ENCODE assay signal across 9 cellular contexts in genomic region chr11:45919276-45919675, GRCh38. TPM values are rescaled to one million over a fixed set of nuclear protein-coding genes. Genes with fewer than 3 reads are reported as not detected.
A peak's percentile ranks its signal among the peaks of the same experiment; 100 is the strongest.
DNase-seq lines count a peak whose midpoint lies in the region; ATAC-seq and TF ChIP-seq lines count a peak whose summit lies in the region.
"Had no signal": no experiment of that assay in that cellular context is flagged by ENCODE, and none has a peak within 500 bp of the region (broad histone marks: within the 10 kb centered on the region; RNA-seq: fewer than 3 reads in every experiment).

No MANE protein-coding gene starts in this region.

- POLR2A ChIA-PET in naive thymus-derived CD4-positive, alpha-beta T cell (lab: Charles Lee), result interaction anchor here (0.9 to 2.7 kb wide), 2 partner anchors 10 to 184 kb away, joined by 3 to 26 read pairs; no protein-coding TSS in a partner anchor

- no peak for ATAC-seq in naive thymus-derived CD4-positive, alpha-beta T cell
- ATAC-seq in HG02610 (IDR thresholded peaks at IDR 0.05; ENCODE audit: unreplicated experiment), result no peak

- no peaks in the 10 kb centered on the region for H3K79me1 ChIP-seq in H9 (ENCODE audit: insufficient read depth, low read depth, low read length, poor library complexity, severe bottlenecking)

- no peaks in the 10 kb centered on the region; the same call in 1 of the 2 replicates for H3K27me3 Mint-ChIP-seq in H9 (ENCODE audit: low read depth)
- H3K27me3 Mint-ChIP-seq in activated naive CD8-positive, alpha-beta T cell treated with anti-CD3 and anti-CD28 coated beads for 36 hours, result peaks cover 4% of the 10 kb centered on the region
- H3K27me3 Mint-ChIP-seq in naive thymus-derived CD4-positive, alpha-beta T cell, result peaks cover 0 to 22% (median 4%) of the 10 kb centered on the region in 5 donors

- no peaks in the 10 kb centered on the region; the same call in 1 of the 2 replicates for H3K27me3 ChIP-seq in H9 (ENCODE audit: insufficient read depth, low read length)
- H3K27me3 ChIP-seq in naive thymus-derived CD4-positive, alpha-beta T cell (ENCODE audit: control insufficient read depth in 2 of 2, insufficient read depth in 2 of 2, low read length in 2 of 2), result no peaks in the 10 kb centered on the region

- H2BK5ac ChIP-seq in H9 (ENCODE audit: insufficient read length, low read length), result no peak overlapping the region

- peaks cover 6 to 23% (median 15%) of the 10 kb centered on the region in 3 experiments for H3K36me3 Mint-ChIP-seq in H9 (ENCODE audit: insufficient read depth in 1 of 3, low read depth in 3 of 3)
- peaks cover 5% of the 10 kb centered on the region for H3K36me3 Mint-ChIP-seq in activated naive CD8-positive, alpha-beta T cell treated with anti-CD3 and anti-CD28 coated beads for 36 hours
- peaks cover 0 to 9% (median 0%) of the 10 kb centered on the region in 5 donors for H3K36me3 Mint-ChIP-seq in naive thymus-derived CD4-positive, alpha-beta T cell

- no peak overlapping the region for H3K9ac ChIP-seq in H9 (ENCODE audit: extremely low read depth, insufficient read length, low read length)

- H3K14ac ChIP-seq in H9 (ENCODE audit: insufficient read depth, low read length), result no peak overlapping the region

- no peaks in the 10 kb centered on the region; the same call in 1 of the 2 replicates for H3K79me2 ChIP-seq in H9 (ENCODE audit: insufficient read depth, low read length)

- peak overlapping the region in 1 of 2 experiments; percentile 96; a peak in 3 of 5 replicates for H3K4me3 Mint-ChIP-seq in H9
- peak overlapping the region; percentile 91 for H3K4me3 Mint-ChIP-seq in activated naive CD8-positive, alpha-beta T cell treated with anti-CD3 and anti-CD28 coated beads for 36 hours
- H3K4me3 Mint-ChIP-seq in naive thymus-derived CD4-positive, alpha-beta T cell, result peak overlapping the region; percentile 86 to 98 (median 96)

- H3K23me2 ChIP-seq in H9 (ENCODE audit: insufficient read length, low read depth, low read length, poor library complexity, severe bottlenecking), result peaks cover 8% of the 10 kb centered on the region

- no peak overlapping the region for H2BK12ac ChIP-seq in H9 (ENCODE audit: insufficient read length, low read depth, low read length)

- no peak overlapping the region for H3K4ac ChIP-seq in H9 (ENCODE audit: low read depth, low read length)

- H3T11ph ChIP-seq in H9 (ENCODE audit: low read length), result no peak overlapping the region

- no peak overlapping the region for H2AFZ ChIP-seq in H9 (ENCODE audit: low read length)

- H3K27ac ChIP-seq in 22Rv1 (peak overlapping the region; percentile 90), H9 (ENCODE audit: insufficient read length, low read depth, low read length) (no peak overlapping the region)
- H3K27ac ChIP-seq in naive thymus-derived CD4-positive, alpha-beta T cell (ENCODE audit: low read depth, low read length), result peak overlapping the region; percentile 87

- no peak overlapping the region for H3K23ac ChIP-seq in H9 (ENCODE audit: insufficient read length, low read depth, low read length)

- H3K4me1 ChIP-seq in H9 (ENCODE audit: insufficient read depth, low read length), result no peaks in the 10 kb centered on the region
- H3K4me1 ChIP-seq in naive thymus-derived CD4-positive, alpha-beta T cell (ENCODE audit: control insufficient read depth in 2 of 2, insufficient read depth in 2 of 2, low read length in 2 of 2), result peaks cover 24 to 36% of the 10 kb centered on the region in 2 donors

- H4K5ac ChIP-seq in H9 (ENCODE audit: insufficient read length, low read depth, low read length), result no peak overlapping the region

- H4K20me1 ChIP-seq in H9 (ENCODE audit: control insufficient read depth, insufficient read depth, insufficient read length), result no peaks in the 10 kb centered on the region

- no peak for DNase-seq in H9
- DNase-seq in activated naive CD8-positive, alpha-beta T cell treated with anti-CD3 and anti-CD28 coated beads for 36 hours, result no peak
- DNase-seq in naive thymus-derived CD4-positive, alpha-beta T cell, result peak in 1 of 9 donors; percentile 7
- DNase-seq in DMS 273 (lab: John Stamatoyannopoulos, UW; ENCODE audit: unreplicated experiment), result no peak
- no peak for DNase-seq in inferior parietal cortex (ENCODE audit: extremely low spot score)
- no peak for DNase-seq in stimulated activated CD4-positive, alpha-beta T cell treated with anti-CD3 and anti-CD28 coated beads, Interleukin-15, amount 100 ng/mL, for 24 hours

- no peak overlapping the region for H2BK15ac ChIP-seq in H9 (ENCODE audit: low read depth, low read length)

- H3K27ac Mint-ChIP-seq in H9, result peak overlapping the region in 2 of 3 experiments; percentile 65 to 96; a peak in 1 of 7 replicates
- no peak overlapping the region for H3K27ac Mint-ChIP-seq in activated naive CD8-positive, alpha-beta T cell treated with anti-CD3 and anti-CD28 coated beads for 36 hours
- peak overlapping the region in 7 of 9 donors; percentile 45 to 99 (median 91) for H3K27ac Mint-ChIP-seq in naive thymus-derived CD4-positive, alpha-beta T cell

- H3K9me3 ChIP-seq in H9 (ENCODE audit: control insufficient read depth, low read depth, low read length), result no peaks in the 10 kb centered on the region
- H3K9me3 ChIP-seq in naive thymus-derived CD4-positive, alpha-beta T cell (ENCODE audit: control insufficient read depth in 2 of 3, low read length in 3 of 3), result no peaks in the 10 kb centered on the region

- H3K56ac ChIP-seq in H9 (ENCODE audit: insufficient read length, low read depth, low read length), result no peak overlapping the region

- WGBS in H9 (ENCODE audit: extremely low coverage, insufficient read length, low lambda C conversion rate), result no CpG with 5 or more reads among the region's 4 CpGs

- intact Hi-C loops in naive thymus-derived CD4-positive, alpha-beta T cell (cut with micrococcal nuclease), result loop anchor here (2.0 to 5.0 kb wide), 8 partner anchors 202 to 1633 kb away; partner anchors contain the start of genes ATG13 (in 2 of the 2), HARBI1 (in 2 of the 2), ARFGAP2 (in 1 of the 2) and ARHGAP1 (in 1 of the 2)

- no peak for TF ChIP-seq CTCF in 22Rv1 (IDR thresholded peaks at IDR 0.05)
- no peak for TF ChIP-seq CTCF in H9 (conservative IDR thresholded peaks at IDR 0.05)

- no peak overlapping the region for H4K91ac ChIP-seq in H9 (ENCODE audit: insufficient read length, low read depth, low read length)

- no peak overlapping the region for H2BK120ac ChIP-seq in H9 (ENCODE audit: low read depth, low read length, poor library complexity, severe bottlenecking)

- H3K4me1 Mint-ChIP-seq in H9, result peaks cover 32 to 45% of the 10 kb centered on the region in 2 experiments
- peaks cover 17% of the 10 kb centered on the region for H3K4me1 Mint-ChIP-seq in activated naive CD8-positive, alpha-beta T cell treated with anti-CD3 and anti-CD28 coated beads for 36 hours
- peaks cover 36 to 66% (median 53%) of the 10 kb centered on the region in 7 donors for H3K4me1 Mint-ChIP-seq in naive thymus-derived CD4-positive, alpha-beta T cell

- CTCF ChIA-PET in naive thymus-derived CD4-positive, alpha-beta T cell (lab: Charles Lee), result no interaction called here

- no peaks in the 10 kb centered on the region; a peak in 1 of 5 replicates for H3K9me3 Mint-ChIP-seq in H9
- no peaks in the 10 kb centered on the region for H3K9me3 Mint-ChIP-seq in activated naive CD8-positive, alpha-beta T cell treated with anti-CD3 and anti-CD28 coated beads for 36 hours
- H3K9me3 Mint-ChIP-seq in naive thymus-derived CD4-positive, alpha-beta T cell, result peaks cover 0 to 3% (median 0%) of the 10 kb centered on the region in 11 donors

- no peak overlapping the region for H4K8ac ChIP-seq in H9 (replicated peaks; ENCODE audit: insufficient read length, low read depth, low read length)

- H3K4me3 ChIP-seq in naive thymus-derived CD4-positive, alpha-beta T cell (ENCODE audit: low read length), result no peak overlapping the region

- no peak overlapping the region for H3K18ac ChIP-seq in H9 (ENCODE audit: insufficient read length, low read depth, low read length)

- no peak overlapping the region for H3K4me2 ChIP-seq in H9 (ENCODE audit: insufficient read depth, insufficient read length, low read length)

- H3K36me3 ChIP-seq in naive thymus-derived CD4-positive, alpha-beta T cell (ENCODE audit: control insufficient read depth in 2 of 3, insufficient read depth in 3 of 3, low read length in 3 of 3), result peaks cover 5 to 18% (median 9%) of the 10 kb centered on the region in 3 experiments

- H2BK20ac ChIP-seq in H9 (ENCODE audit: low read depth, low read length, poor library complexity, severe bottlenecking), result no peak overlapping the region

- H2AK5ac ChIP-seq in H9 (ENCODE audit: insufficient read length, low read length), result no peak overlapping the region

RNA-seq across cellular contexts. Expression of gene PEX16, which starts 1.6 kb away (rescaled TPM):
- 28.6 and 30.8 TPM in 2 replicates for total RNA-seq in H9 (2021)
- 10 to 100 TPM; 34.8 to 43.5 TPM for total RNA-seq in activated naive CD8-positive, alpha-beta T cell treated with anti-CD3 and anti-CD28 coated beads for 36 hours
- total RNA-seq in naive thymus-derived CD4-positive, alpha-beta T cell, result 10 to 100 TPM; 48.2 to 64.3 (median 58.1) TPM
- polyA plus RNA-seq in naive thymus-derived CD4-positive, alpha-beta T cell, result 10 to 100 TPM; 52.9 to 56.7 TPM

RNA-seq across cellular contexts. Expression of gene LARGE2, which starts 3.2 kb away (rescaled TPM):
- 95.6 and 108 TPM in 2 replicates for total RNA-seq in H9 (2021)
- 1 to 10 TPM; 1.2 to 1.5 TPM for total RNA-seq in activated naive CD8-positive, alpha-beta T cell treated with anti-CD3 and anti-CD28 coated beads for 36 hours
- total RNA-seq in naive thymus-derived CD4-positive, alpha-beta T cell, result 1 to 10 TPM in 4 of 5 experiments, not detected in 1; 1.2 to 4.8 (median 3.2) TPM
- polyA plus RNA-seq in naive thymus-derived CD4-positive, alpha-beta T cell, result under 1 TPM; 0.24 to 0.77 TPM
- total RNA-seq: dermis microvascular lymphatic vessel endothelial cell had no signal

RNA-seq across cellular contexts. Expression of gene FREY1, which starts 12.2 kb away (rescaled TPM):
- 2.1 and 2.2 TPM in 2 replicates for total RNA-seq in H9 (2021)
- under 1 TPM; 0.60 to 0.80 TPM for total RNA-seq in activated naive CD8-positive, alpha-beta T cell treated with anti-CD3 and anti-CD28 coated beads for 36 hours
- total RNA-seq in naive thymus-derived CD4-positive, alpha-beta T cell, result 1 to 10 TPM; 3.4 to 8.2 (median 4.6) TPM
- not detected for polyA plus RNA-seq in naive thymus-derived CD4-positive, alpha-beta T cell

RNA-seq across cellular contexts. Expression of gene MAPK8IP1, which starts 33.8 kb away (rescaled TPM):
- total RNA-seq in H9 (2021), result 30.1 and 30.2 TPM in 2 replicates
- total RNA-seq in activated naive CD8-positive, alpha-beta T cell treated with anti-CD3 and anti-CD28 coated beads for 36 hours, result under 1 TPM; 0.54 to 0.56 TPM
- 1 to 10 TPM in 2 of 5 experiments, under 1 TPM in 3; 0.65 to 7.0 (median 0.92) TPM for total RNA-seq in naive thymus-derived CD4-positive, alpha-beta T cell
- polyA plus RNA-seq in naive thymus-derived CD4-positive, alpha-beta T cell, result not detected

Comparison
In these comparisons a context has a peak if more than half of its experiments do, and no peak if none do; other contexts are left out.
1. RNA of gene LARGE2, which starts 3.2 kb away (total RNA-seq): 95.6 to 108 TPM in H9; 1.2 to 4.8 TPM in naive thymus-derived CD4-positive, alpha-beta T cell and 1.2 to 1.5 TPM in activated naive CD8-positive, alpha-beta T cell treated with anti-CD3 and anti-CD28 coated beads for 36 hours; every median in the first group is over 10 times any median in the second.